In the genomic region with DNA sequence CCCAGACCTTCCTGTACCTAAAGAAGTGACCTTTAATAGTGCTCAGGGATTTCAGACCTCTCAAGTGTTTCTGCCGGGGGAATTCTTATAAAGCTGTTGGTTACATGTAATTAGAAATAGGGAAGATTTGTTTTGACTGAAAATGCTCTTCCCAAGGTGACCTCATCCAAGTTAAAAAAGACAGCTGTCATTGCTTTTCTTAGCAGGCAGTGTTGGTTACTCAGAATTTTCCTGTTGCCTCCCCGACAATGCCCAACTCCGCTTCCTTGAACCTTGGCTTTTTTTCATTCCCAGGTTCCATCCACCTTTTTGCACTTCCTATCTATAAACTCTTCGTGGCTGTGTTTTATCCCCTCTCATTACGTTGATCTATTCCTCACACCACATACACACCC, we compare ENCODE assay signal across 8 cellular contexts. TPM values are rescaled to one million over a fixed set of nuclear protein-coding genes. Genes with fewer than 3 reads are reported as not detected.
A peak's percentile ranks its signal among the peaks of the same experiment; 100 is the strongest.
DNase-seq lines count a peak whose midpoint lies in the region; ATAC-seq, FAIRE-seq and TF ChIP-seq lines count a peak whose summit lies in the region.

No MANE protein-coding gene starts in this region.

- peaks cover 63% of the 10 kb centered on the region for H3K79me2 ChIP-seq in GM12878 (ENCODE audit: control insufficient read depth, insufficient read depth, low read length)

- no peaks in the 10 kb centered on the region for H4K20me1 ChIP-seq in GM12878 (ENCODE audit: control insufficient read depth, insufficient read depth)

- RAD21 ChIA-PET in GM12878 (lab: Charles Lee; ENCODE audit: unreplicated experiment): interaction anchor here (0.5 to 1.7 kb wide), 6 partner anchors 23 to 283 kb away, joined by 3 to 4 read pairs (median 3); partner anchors contain the start of gene EXTL2

- H3K27me3 ChIP-seq in right atrium auricular region (no peaks in the 10 kb centered on the region), GM12878 (replicated peaks in 1 of 2; ENCODE audit: control insufficient read depth in 2 of 2, insufficient read depth in 2 of 2, low read length in 1 of 2) (no peaks in the 10 kb centered on the region), lung (ENCODE audit: control insufficient read depth, insufficient read depth) (no peaks in the 10 kb centered on the region), vagina (no peaks in the 10 kb centered on the region)

- no peak for ATAC-seq in Right ventricle myocardium inferior
- no peak for ATAC-seq in GM12878
- no peak for ATAC-seq in lung (ENCODE audit: insufficient read depth, low FRiP score)
- ATAC-seq in HG03460 (IDR thresholded peaks at IDR 0.05; ENCODE audit: unreplicated experiment): no peak

- POLR2A ChIA-PET in GM12878 (lab: Charles Lee): no interaction called here

- no peak for TF ChIP-seq RAD21 in GM12878 (IDR thresholded peaks at IDR 0.05; ENCODE audit: insufficient read depth, low read depth, low read length)

- WGBS in GM12878 (ENCODE audit: insufficient coverage, insufficient replicate concordance, low lambda C conversion rate, missing lambda C conversion rate): 25% methylated on average over 5 of the region's 5 CpGs
- WGBS in lung, 2 donors: 37 to 54% methylated on average over 5 of the region's 5 CpGs

- peak overlapping the region; percentile 87 for H3K4me2 ChIP-seq in GM12878 (ENCODE audit: control insufficient read depth, insufficient read depth)

- peak overlapping the region; percentile 95; the same call in 1 of the 2 replicates for H2AFZ ChIP-seq in GM12878 (ENCODE audit: control insufficient read depth, low read depth, low read length)

- peaks cover 0 to 24% of the 10 kb centered on the region in 2 donors for H3K4me1 ChIP-seq in right atrium auricular region
- peaks cover 18% of the 10 kb centered on the region for H3K4me1 ChIP-seq in GM12878 (ENCODE audit: control insufficient read depth, insufficient read depth, low read length)
- peaks cover 1 to 8% of the 10 kb centered on the region in 2 donors for H3K4me1 ChIP-seq in lung (ENCODE audit: control insufficient read depth in 2 of 2, insufficient read depth in 2 of 2, low read length in 2 of 2)
- H3K4me1 ChIP-seq in vagina: peaks cover 11% of the 10 kb centered on the region

- H3K27ac ChIP-seq in right atrium auricular region (peak overlapping the region; percentile 91 to 92), GM12878 (ENCODE audit: control insufficient read depth, insufficient read depth) (peak overlapping the region; percentile 94), lung (ENCODE audit: low read depth in 1 of 2, low read length in 1 of 2) (peak overlapping the region; percentile 77 to 90), vagina (peak overlapping the region; percentile 76)

- in situ Hi-C loops in GM12878 (cut with MboI): no loop called here

- TF ChIP-seq EP300 in GM12878 (IDR thresholded peaks at IDR 0.05; ENCODE audit: borderline replicate concordance in 1 of 2, control insufficient read depth in 1 of 2, low read depth in 2 of 2, low read length in 2 of 2): no peak

- peak overlapping the region; percentile 96 for H3K9ac ChIP-seq in GM12878 (ENCODE audit: control insufficient read depth, insufficient read depth, low read length)

- TF ChIP-seq CTCF in right atrium auricular region (IDR thresholded peaks at IDR 0.05) (no peak), GM12878 (IDR thresholded peaks at IDR 0.05 in 2 of 3, conservative IDR thresholded peaks at IDR 0.05 in 1 of 3; ENCODE audit: control insufficient read depth in 2 of 3, extremely low read depth in 1 of 3, insufficient read depth in 1 of 3, low read depth in 3 of 3, low read length in 3 of 3) (no peak), lung (IDR thresholded peaks at IDR 0.05; ENCODE audit: control extremely low read depth, extremely low read depth) (no peak), vagina (IDR thresholded peaks at IDR 0.05) (no peak)

- no TSS peak for BruUV-seq in GM12878 (replicated peaks; lab: Mats Ljungman, UMichigan)

- TF ChIP-seq POLR2A in GM12878 (IDR thresholded peaks at IDR 0.05; ENCODE audit: low read depth, low read length) (no peak), vagina (IDR thresholded peaks at IDR 0.05) (no peak)

- H3K9me3 ChIP-seq in right atrium auricular region (no peaks in the 10 kb centered on the region), GM12878 (replicated peaks; ENCODE audit: control insufficient read depth, insufficient read depth, low read length) (no peaks in the 10 kb centered on the region; the same call in 1 of the 3 replicates), lung (ENCODE audit: control insufficient read depth in 2 of 2, insufficient read depth in 1 of 2, low read length in 1 of 2) (no peaks in the 10 kb centered on the region), vagina (no peaks in the 10 kb centered on the region)

- CTCF ChIA-PET in GM12878 (lab: Yijun Ruan, JAX): interaction anchor here (1.0 to 1.4 kb wide), 3 partner anchors 11 to 253 kb away, joined by 3 to 4 read pairs (median 3); no protein-coding TSS in a partner anchor

- H3K36me3 ChIP-seq in right atrium auricular region (no peaks in the 10 kb centered on the region), GM12878 (ENCODE audit: control insufficient read depth in 2 of 2, insufficient read depth in 2 of 2, low read length in 1 of 2) (no peaks in the 10 kb centered on the region), lung (ENCODE audit: control insufficient read depth in 2 of 2, insufficient read depth in 2 of 2, low read length in 2 of 2) (no peaks in the 10 kb centered on the region), vagina (no peaks in the 10 kb centered on the region)

- intact Hi-C loops in Right ventricle myocardium inferior (cut with DNase I) (loop anchor here (1.0 to 5.0 kb wide), 2 partner anchors 81 to 212 kb away; no protein-coding TSS in a partner anchor), GM12878 (cut with micrococcal nuclease; ENCODE audit: unreplicated experiment) (loop anchor here (5.0 kb wide), 3 partner anchors 96 to 211 kb away; partner anchors contain the start of gene S1PR1), vagina (cut with DNase I) (no loop called here)

- DNase-seq in right atrium auricular region (ENCODE audit: low spot score) (no peak), Right ventricle myocardium inferior (ENCODE audit: missing footprints) (no peak), GM12878 (ENCODE audit: low read depth, low spot score) (no peak), lung (ENCODE audit: low spot score) (no peak), vagina (ENCODE audit: extremely low spot score in 2 of 2) (no peak), DMS53 treated with DMSO at 0.1 percent for 48 hours (lab: John Stamatoyannopoulos, UW; ENCODE audit: unreplicated experiment) (no peak), RKO (ENCODE audit: low spot score) (no peak)

- SMC1A ChIA-PET in GM12878 (lab: Charles Lee; ENCODE audit: uncharacterized antibody, unreplicated experiment): interaction anchor here (0.7 to 2.0 kb wide), 7 partner anchors 9 to 284 kb away, joined by 3 to 8 read pairs (median 4); no protein-coding TSS in a partner anchor

- H3K4me3 ChIP-seq in right atrium auricular region (peak overlapping the region; percentile 68 to 75), GM12878 (peak overlapping the region; percentile 74), lung (peak overlapping the region; percentile 71), vagina (peak overlapping the region; percentile 59 to 63)

- FAIRE-seq in GM12878 (lab: Jason Lieb, UNC): no peak

TF ChIP-seq in GM12878, 131 proteins besides CTCF, POLR2A, EP300 and RAD21 (continues in another document):
- no peak for TF ChIP-seq ZNF384 (IDR thresholded peaks at IDR 0.05; ENCODE audit: borderline replicate concordance, low read depth, low read length)
- TF ChIP-seq, protein P1, sequence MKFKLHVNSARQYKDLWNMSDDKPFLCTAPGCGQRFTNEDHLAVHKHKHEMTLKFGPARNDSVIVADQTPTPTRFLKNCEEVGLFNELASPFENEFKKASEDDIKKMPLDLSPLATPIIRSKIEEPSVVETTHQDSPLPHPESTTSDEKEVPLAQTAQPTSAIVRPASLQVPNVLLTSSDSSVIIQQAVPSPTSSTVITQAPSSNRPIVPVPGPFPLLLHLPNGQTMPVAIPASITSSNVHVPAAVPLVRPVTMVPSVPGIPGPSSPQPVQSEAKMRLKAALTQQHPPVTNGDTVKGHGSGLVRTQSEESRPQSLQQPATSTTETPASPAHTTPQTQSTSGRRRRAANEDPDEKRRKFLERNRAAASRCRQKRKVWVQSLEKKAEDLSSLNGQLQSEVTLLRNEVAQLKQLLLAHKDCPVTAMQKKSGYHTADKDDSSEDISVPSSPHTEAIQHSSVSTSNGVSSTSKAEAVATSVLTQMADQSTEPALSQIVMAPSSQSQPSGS (IDR thresholded peaks at IDR 0.05; ENCODE audit: low read length): 0 out of 2 replicates have a peak, but pooled peaks have one; percentile 38

RNA-seq across cellular contexts. Expression of gene DPH5, which starts 0.8 kb away (rescaled TPM):
- total RNA-seq in right atrium auricular region (10 to 100 TPM; 13.4 to 26.0 TPM), Right ventricle myocardium inferior (35.4 TPM), GM12878 (2014; rRNA removed) (44.1 and 50.6 TPM in 2 replicates), GM12878 (2014; rRNA removed; fragmentation: Illumina TruSeq; extraction: Trizol) (70.2 and 72.0 TPM in 2 replicates), GM12878 (2021) (59.8 and 60.7 TPM in 2 replicates), lung (10 to 100 TPM; 25.9 to 28.6 TPM), vagina (22.1 TPM)
- total RNA-seq in GM12878 (2013; cell fraction: nucleolus; rRNA removed): 26.8 and 29.8 TPM in 2 replicates
- polyA plus RNA-seq in GM12878 (2011; ENCODE audit: low read depth): 97.2 TPM
- polyA plus RNA-seq in GM12878 (2011; rRNA removed) (95.5 and 118 TPM in 2 replicates), GM12878 (2014; fragmentation: Illumina TruSeq; extraction: Trizol) (76.5 and 103 TPM in 2 replicates), GM12878 (2014; fragmentation: Nextera tagmentation; extraction: Ambion mirVana) (10 to 100 TPM; 83.7 to 95.7 TPM), GM12878 (2014; rRNA removed) (44.1 and 62.6 TPM in 2 replicates), GM12878 (2016; fragmentation: Nextera tagmentation; extraction: Ambion mirVana) (10 to 100 TPM; 50.0 to 52.3 TPM), lung (10 to 100 TPM; 21.2 to 30.7 TPM)
- polyA plus RNA-seq in GM12878 (2011; cell fraction: cytosol; rRNA removed): 38.8 and 54.9 TPM in 2 replicates
- polyA plus RNA-seq in GM12878 (2011; cell fraction: nucleus; rRNA removed): 24.8 and 27.6 TPM in 2 replicates
- 32.4 and 48.7 TPM in 2 replicates for polyA plus RNA-seq in GM12878 (2012)
- polyA minus RNA-seq in GM12878 (2011; rRNA and poly(A)+ RNA removed): 29.8 and 30.5 TPM in 2 replicates
- polyA minus RNA-seq in GM12878 (2011; cell fraction: cytosol; rRNA and poly(A)+ RNA removed): 6.9 and 9.5 TPM in 2 replicates
- 12.2 and 15.4 TPM in 2 replicates for polyA minus RNA-seq in GM12878 (2011; cell fraction: nucleus; rRNA and poly(A)+ RNA removed)
